Comparison of ENCODE assay signal across 8 cellular contexts in the genomic region with DNA sequence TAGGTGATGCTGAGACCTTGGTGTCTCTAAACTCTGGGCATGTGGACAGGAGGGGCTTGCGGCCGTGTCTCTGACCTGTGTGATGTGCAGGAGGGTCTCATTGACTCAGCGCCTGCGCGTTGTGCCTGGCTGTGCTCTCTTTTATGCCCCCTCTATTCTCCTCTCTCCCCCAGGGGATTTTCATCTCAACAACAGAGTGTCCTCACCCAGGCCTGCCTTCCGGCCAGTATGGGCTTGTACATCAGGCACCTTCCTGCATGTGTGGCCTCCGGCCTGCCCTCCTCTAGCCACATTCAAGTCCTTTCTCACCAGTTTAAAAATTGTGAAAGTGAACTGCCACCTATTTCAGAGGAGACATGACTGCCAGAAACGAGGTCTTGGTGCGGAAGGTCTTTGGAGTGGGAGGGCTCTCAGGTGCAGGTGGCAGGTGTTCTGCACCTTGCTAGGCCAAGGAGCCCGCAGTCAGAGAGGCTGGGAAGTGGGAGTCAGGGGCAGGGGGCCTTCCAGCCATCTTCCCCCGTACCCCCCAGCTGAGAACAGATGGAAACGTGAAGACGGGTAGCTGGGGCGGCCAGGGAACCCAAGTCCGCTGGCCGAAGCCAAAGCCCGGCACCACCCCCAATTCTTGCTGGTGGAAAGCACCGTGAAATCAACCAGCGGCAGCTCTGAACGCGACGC. TPM values are rescaled to one million over a fixed set of nuclear protein-coding genes. Genes with fewer than 3 reads are reported as not detected.
A peak's percentile ranks its signal among the peaks of the same experiment; 100 is the strongest.
DNase-seq lines count a peak whose midpoint lies in the region; ATAC-seq and TF ChIP-seq lines count a peak whose summit lies in the region.

No MANE protein-coding gene starts in this region.

- H2AK5ac ChIP-seq in mesenchymal stem cell (ENCODE audit: low read length, severe bottlenecking): no peak overlapping the region

- H3K4me1 ChIP-seq in right atrium auricular region: peaks cover 0 to 18% of the 10 kb centered on the region in 2 donors
- peaks cover 8% of the 10 kb centered on the region for H3K4me1 ChIP-seq in mesenchymal stem cell (ENCODE audit: control insufficient read depth, insufficient read depth, low read depth, low read length)
- no peaks in the 10 kb centered on the region for H3K4me1 ChIP-seq in aorta (ENCODE audit: control insufficient read depth in 1 of 2, insufficient read depth in 2 of 2, low read length in 2 of 2)

- peak overlapping the region in 1 of 2 donors; percentile 76 for H3K27ac ChIP-seq in right atrium auricular region
- H3K27ac ChIP-seq in mesenchymal stem cell (ENCODE audit: low read length, poor library complexity, severe bottlenecking): no peak overlapping the region
- peak overlapping the region in 1 of 2 donors; percentile 44 for H3K27ac ChIP-seq in aorta (ENCODE audit: low read depth in 1 of 2, low read length in 2 of 2)

- H2BK15ac ChIP-seq in mesenchymal stem cell (ENCODE audit: low read depth, poor library complexity, severe bottlenecking): no peak overlapping the region

- peak overlapping the region; percentile 45 for H4K8ac ChIP-seq in mesenchymal stem cell (ENCODE audit: low read length)

- peak overlapping the region; percentile 65 for H2AFZ ChIP-seq in mesenchymal stem cell (ENCODE audit: low read depth, low read length)

- no peak overlapping the region for H2BK12ac ChIP-seq in mesenchymal stem cell (ENCODE audit: low read length in 2 of 2)

- H3K9ac ChIP-seq in mesenchymal stem cell (ENCODE audit: low read length): peak overlapping the region; percentile 60

- H3K27me3 ChIP-seq in right atrium auricular region (no peaks in the 10 kb centered on the region), mesenchymal stem cell (ENCODE audit: control insufficient read depth in 1 of 2, insufficient read depth in 1 of 2, low read length in 2 of 2) (no peaks in the 10 kb centered on the region), aorta (ENCODE audit: control insufficient read depth in 1 of 2, insufficient read depth in 2 of 2, low read length in 1 of 2) (no peaks in the 10 kb centered on the region)

- no peak overlapping the region for H4K91ac ChIP-seq in mesenchymal stem cell (ENCODE audit: low read length)

- H2BK120ac ChIP-seq in mesenchymal stem cell (ENCODE audit: low read depth, low read length): no peak overlapping the region

- no peak for ATAC-seq in Right ventricle myocardium superior (ENCODE audit: poor library complexity)
- peak; percentile 11 for ATAC-seq in aorta (ENCODE audit: low FRiP score)
- no peak for ATAC-seq in HG03571 (IDR thresholded peaks at IDR 0.05; ENCODE audit: unreplicated experiment)

- TF ChIP-seq CTCF in right atrium auricular region (IDR thresholded peaks at IDR 0.05) (no peak), astrocyte of the spinal cord (IDR thresholded peaks at IDR 0.05; ENCODE audit: low read depth, low read length) (no peak)

- DNase-seq in right atrium auricular region (ENCODE audit: low spot score) (no peak), Right ventricle myocardium superior (no peak), astrocyte of the spinal cord (ENCODE audit: low read depth, low spot score) (no peak), mesenchymal stem cell (no peak), aorta (no peak), pons (ENCODE audit: low spot score) (no peak)
- DNase-seq in activated effector memory CD4-positive, alpha-beta T cell treated with Interleukin-2 at 50 U/mL for 16 hours: no peak

- H3K36me3 ChIP-seq in right atrium auricular region (peaks cover 37% of the 10 kb centered on the region), mesenchymal stem cell (ENCODE audit: control insufficient read depth in 1 of 2, insufficient read depth in 2 of 2, low read depth in 1 of 2, low read length in 2 of 2) (peaks cover 51 to 52% of the 10 kb centered on the region in 2 experiments), aorta (ENCODE audit: control insufficient read depth in 1 of 2, insufficient read depth in 2 of 2, low read length in 1 of 2) (peaks cover 0 to 4% of the 10 kb centered on the region in 2 donors)

- H3K23ac ChIP-seq in mesenchymal stem cell (ENCODE audit: low read length in 2 of 2): no peak overlapping the region

- intact Hi-C loops in Right ventricle myocardium superior (cut with DNase I): no loop called here
- intact Hi-C loops in aorta (cut with DNase I): no loop called here

- H3K14ac ChIP-seq in mesenchymal stem cell (ENCODE audit: low read length in 2 of 2): no peak overlapping the region

- H3K79me1 ChIP-seq in mesenchymal stem cell (replicated peaks; ENCODE audit: low read length, poor library complexity, severe bottlenecking): peaks cover 19% of the 10 kb centered on the region

- WGBS in mesenchymal stem cell: 52% methylated on average over 18 of the region's 22 CpGs
- 42 to 46% methylated on average over 21 to 22 of the region's 22 CpGs for WGBS in aorta, 2 donors

- in situ Hi-C loops in astrocyte of the spinal cord (cut with HindIII; ENCODE audit: low sequenced_read_pairs): no loop called here

- H3K4ac ChIP-seq in mesenchymal stem cell (ENCODE audit: low read depth in 1 of 2, low read length in 2 of 2): no peak overlapping the region

- H3K4me3 ChIP-seq in right atrium auricular region (peak overlapping the region; percentile 9 to 75), astrocyte of the spinal cord (ENCODE audit: low read depth, low read length) (peak overlapping the region; percentile 21), mesenchymal stem cell (ENCODE audit: insufficient read depth in 1 of 2, low read depth in 1 of 2, low read length in 2 of 2) (peak overlapping the region; percentile 70 to 96), aorta (ENCODE audit: low read length in 2 of 2) (peak overlapping the region in 1 of 2 donors; percentile 94)

- H2BK5ac ChIP-seq in mesenchymal stem cell (ENCODE audit: low read depth, low read length, poor library complexity, severe bottlenecking): no peak overlapping the region

- no peak overlapping the region for H3K18ac ChIP-seq in mesenchymal stem cell (ENCODE audit: low read depth in 1 of 2, low read length in 2 of 2)

- peak overlapping the region; percentile 97 for H3K4me2 ChIP-seq in mesenchymal stem cell (ENCODE audit: low read length, poor library complexity, severe bottlenecking)

- no peaks in the 10 kb centered on the region for H3K9me3 ChIP-seq in right atrium auricular region
- H3K9me3 ChIP-seq in mesenchymal stem cell (ENCODE audit: control insufficient read depth, low read length): no peaks in the 10 kb centered on the region
- H3K9me3 ChIP-seq in aorta (ENCODE audit: control insufficient read depth, low read length): no peaks in the 10 kb centered on the region

RNA-seq across cellular contexts. Expression of a gene that starts 0.5 kb away (rescaled TPM):
- total RNA-seq in right atrium auricular region: 10 to 100 TPM; 12.5 to 19.5 TPM
- total RNA-seq in Right ventricle myocardium superior: 15.6 TPM
- polyA plus RNA-seq in mesenchymal stem cell (2013, experiment 1 of 2): 15.4 TPM
- 15.4 TPM for polyA plus RNA-seq in mesenchymal stem cell (2013, experiment 2 of 2)
- total RNA-seq in aorta: 10 to 100 TPM; 22.1 to 27.0 TPM
- polyA plus RNA-seq in aorta: 10 to 100 TPM; 12.8 to 28.8 TPM

RNA-seq across cellular contexts. Expression of a gene that starts 12.0 kb away (rescaled TPM):
- total RNA-seq in right atrium auricular region: 10 to 100 TPM; 37.5 to 48.4 TPM
- 40.8 TPM for total RNA-seq in Right ventricle myocardium superior
- 48.8 TPM for polyA plus RNA-seq in mesenchymal stem cell (2013, experiment 1 of 2)
- 54.1 TPM for polyA plus RNA-seq in mesenchymal stem cell (2013, experiment 2 of 2)
- 10 to 100 TPM; 33.8 to 36.2 TPM for total RNA-seq in aorta
- 10 to 100 TPM; 48.7 to 49.8 TPM for polyA plus RNA-seq in aorta

RNA-seq across cellular contexts. Expression of a gene that starts 26.1 kb away (rescaled TPM):
- 10 to 100 TPM; 13.3 to 25.2 TPM for total RNA-seq in right atrium auricular region
- 10.7 TPM for total RNA-seq in Right ventricle myocardium superior
- polyA plus RNA-seq in mesenchymal stem cell (2013, experiment 1 of 2): 1.0 TPM
- 1.00 TPM for polyA plus RNA-seq in mesenchymal stem cell (2013, experiment 2 of 2)
- 10 to 100 TPM; 10.9 to 12.2 TPM for total RNA-seq in aorta
- 1 to 10 TPM; 4.6 to 5.0 TPM for polyA plus RNA-seq in aorta

RNA-seq across cellular contexts. Expression of a gene that starts 38.0 kb away (rescaled TPM):
- total RNA-seq in right atrium auricular region (under 1 TPM in 1 of 2 donors, not detected in 1; 0.28 TPM), Right ventricle myocardium superior (not detected), aorta (under 1 TPM; 0.16 to 0.39 TPM)
- polyA plus RNA-seq in mesenchymal stem cell (2013, experiment 1 of 2): not detected
- 0.01 TPM for polyA plus RNA-seq in mesenchymal stem cell (2013, experiment 2 of 2)
- under 1 TPM in 1 of 2 donors, not detected in 1; 0.25 TPM for polyA plus RNA-seq in aorta

RNA-seq across cellular contexts. Expression of a gene that starts 47.8 kb away (rescaled TPM):
- total RNA-seq in right atrium auricular region (10 to 100 TPM in 1 of 2 donors, 1 to 10 TPM in 1; 9.0 to 12.6 TPM), Right ventricle myocardium superior (16.2 TPM), aorta (10 to 100 TPM; 24.2 to 42.0 TPM)
- polyA plus RNA-seq in mesenchymal stem cell (2013, experiment 1 of 2): 6.9 TPM
- 6.4 TPM for polyA plus RNA-seq in mesenchymal stem cell (2013, experiment 2 of 2)
- 10 to 100 TPM in 1 of 2 donors, 1 to 10 TPM in 1; 5.6 to 29.1 TPM for polyA plus RNA-seq in aorta
